In genomic region chr2:183341057-183341456, GRCh38 we compare ENCODE assay signal across 21 cellular contexts.
A peak's percentile ranks its signal among the peaks of the same experiment; 100 is the strongest.
DNase-seq lines count a peak whose midpoint lies in the region; ATAC-seq, FAIRE-seq and TF ChIP-seq lines count a peak whose summit lies in the region.
"Had no signal": no experiment of that assay in that cellular context is flagged by ENCODE, and none has a peak within 500 bp of the region (broad histone marks: within the 10 kb centered on the region; RNA-seq: fewer than 3 reads in every experiment).

No MANE protein-coding gene starts in this region.

- H3K4me1 ChIP-seq in MM.1S (ENCODE audit: low read length) (peaks cover 8% of the 10 kb centered on the region; the same call in 1 of the 2 replicates), GM12878 (ENCODE audit: control insufficient read depth, insufficient read depth, low read length) (no peaks in the 10 kb centered on the region)
- H3K4me1 ChIP-seq: A549; BLaER1 treated with 17β-estradiol and CSF1 and Interleukin-3, amounts not matched to agents 10 nM and 100 nM; Caco-2 had no signal

- no peak for TF ChIP-seq RAD21 in GM12878 (IDR thresholded peaks at IDR 0.05; ENCODE audit: insufficient read depth, low read depth, low read length)

- SMC1A ChIA-PET in GM12878 (lab: Charles Lee; ENCODE audit: uncharacterized antibody, unreplicated experiment), result no interaction called here

- H3K9me3 ChIP-seq in MM.1S (replicated peaks; ENCODE audit: insufficient read depth, low read length) (no peaks in the 10 kb centered on the region), GM12878 (replicated peaks; ENCODE audit: control insufficient read depth, insufficient read depth, low read length) (no peaks in the 10 kb centered on the region)
- H3K9me3 ChIP-seq: A549, Caco-2 had no signal

- RAD21 ChIA-PET in GM12878 (lab: Charles Lee; ENCODE audit: unreplicated experiment), result no interaction called here

- BruUV-seq in GM12878 (replicated peaks; lab: Mats Ljungman, UMichigan), result no TSS peak

- in situ Hi-C loops in GM12878 (cut with MboI), result no loop called here

- TF ChIP-seq CTCF in MM.1S (IDR thresholded peaks at IDR 0.05; ENCODE audit: low read length) (no peak), GM12878 (IDR thresholded peaks at IDR 0.05 in 2 of 3, conservative IDR thresholded peaks at IDR 0.05 in 1 of 3; ENCODE audit: control insufficient read depth in 2 of 3, extremely low read depth in 1 of 3, insufficient read depth in 1 of 3, low read depth in 3 of 3, low read length in 3 of 3) (no peak)

- no peaks in the 10 kb centered on the region for H3F3A ChIP-seq in MM.1S (ENCODE audit: insufficient read depth, low read length)

- no peak overlapping the region for H2AFZ ChIP-seq in MM.1S (ENCODE audit: low read length)
- H2AFZ ChIP-seq in GM12878 (ENCODE audit: control insufficient read depth, low read depth, low read length), result no peak overlapping the region

- FAIRE-seq in G401.6 (lab: Jason Lieb, UNC) (peak; percentile 62), GM19239 (lab: Jason Lieb, UNC) (peak; percentile 48), GM12878 (lab: Jason Lieb, UNC) (no peak)
- FAIRE-seq: A549, D721Med, GM12891 had no signal

- H3K9me2 ChIP-seq in MM.1S (replicated peaks; ENCODE audit: insufficient read depth, low read length), result no peaks in the 10 kb centered on the region

- no peak overlapping the region for H3K27ac ChIP-seq in MM.1S (ENCODE audit: low read length)
- no peak overlapping the region for H3K27ac ChIP-seq in GM12878 (ENCODE audit: control insufficient read depth, insufficient read depth)
- H3K27ac ChIP-seq: 22Rv1; A549; BLaER1 treated with 17β-estradiol and CSF1 and Interleukin-3, amounts not matched to agents 10 nM and 100 nM; C4-2B had no signal

- ATAC-seq in GM12878 (peak; percentile 52), left lobe of liver (no peak)
- ATAC-seq: A549; CD8-positive, alpha-beta T cell had no signal

- H4K20me1 ChIP-seq in MM.1S (ENCODE audit: insufficient read depth, low read length), result no peaks in the 10 kb centered on the region
- no peaks in the 10 kb centered on the region for H4K20me1 ChIP-seq in GM12878 (ENCODE audit: control insufficient read depth, insufficient read depth)
- H4K20me1 ChIP-seq: BLaER1 treated with 17β-estradiol and CSF1 and Interleukin-3, amounts not matched to agents 10 nM and 100 nM had no signal

- no peak overlapping the region for H3K9ac ChIP-seq in MM.1S (ENCODE audit: low read length)
- no peak overlapping the region for H3K9ac ChIP-seq in GM12878 (ENCODE audit: control insufficient read depth, insufficient read depth, low read length)
- H3K9ac ChIP-seq: BLaER1 treated with 17β-estradiol and CSF1 and Interleukin-3, amounts not matched to agents 10 nM and 100 nM had no signal

- 0% methylated on average over 1 of the region's 1 CpG for whole genome bisulfite sequencing in GM12878 (ENCODE audit: insufficient coverage, insufficient replicate concordance, low lambda C conversion rate, missing lambda C conversion rate)

- no peak for TF ChIP-seq POLR2A in GM12878 (IDR thresholded peaks at IDR 0.05; ENCODE audit: low read depth, low read length)

- H3K4me2 ChIP-seq in MM.1S (ENCODE audit: low read depth, low read length) (no peak overlapping the region), GM12878 (ENCODE audit: control insufficient read depth, insufficient read depth) (no peak overlapping the region)
- H3K4me2 ChIP-seq: A549; BLaER1 treated with 17β-estradiol and CSF1 and Interleukin-3, amounts not matched to agents 10 nM and 100 nM had no signal

- H3K79me2 ChIP-seq in MM.1S (ENCODE audit: low read length) (no peaks in the 10 kb centered on the region), GM12878 (ENCODE audit: control insufficient read depth, insufficient read depth, low read length) (no peaks in the 10 kb centered on the region)

- POLR2A ChIA-PET in GM12878 (lab: Charles Lee), result no interaction called here

- DNase-seq in GM19239 (ENCODE audit: insufficient read length, low spot score) (no peak), MM.1S (peak; percentile 58), GM12878 (ENCODE audit: low read depth, low spot score) (no peak), glomerular visceral epithelial cell (ENCODE audit: extremely low spot score) (no peak), foreskin melanocyte (no peak), left lobe of liver (ENCODE audit: low spot score) (no peak), NCI-H774 (lab: John Stamatoyannopoulos, UW) (no peak)
- DNase-seq: AML-193; Caco-2; Calu3; CD4-positive, alpha-beta T cell; CD8-positive, alpha-beta T cell; DMS79 treated with DMSO at 0.1 percent for 48 hours; GDM1 had no signal

- H3K36me3 ChIP-seq in MM.1S (replicated peaks; ENCODE audit: insufficient read depth, low read length) (no peaks in the 10 kb centered on the region), GM12878 (ENCODE audit: control insufficient read depth in 2 of 2, insufficient read depth in 2 of 2, low read length in 1 of 2) (no peaks in the 10 kb centered on the region)
- H3K36me3 ChIP-seq: BLaER1 treated with 17β-estradiol and CSF1 and Interleukin-3, amounts not matched to agents 10 nM and 100 nM had no signal

- intact Hi-C loops in GM12878 (cut with micrococcal nuclease; ENCODE audit: unreplicated experiment), result no loop called here

- no peaks in the 10 kb centered on the region for H3K27me3 ChIP-seq in MM.1S (replicated peaks; ENCODE audit: insufficient read depth, low read length)
- no peaks in the 10 kb centered on the region for H3K27me3 ChIP-seq in GM12878 (replicated peaks in 1 of 2; ENCODE audit: control insufficient read depth in 2 of 2, insufficient read depth in 2 of 2, low read length in 1 of 2)
- H3K27me3 ChIP-seq: BLaER1 treated with 17β-estradiol and CSF1 and Interleukin-3, amounts not matched to agents 10 nM and 100 nM had no signal

- H3K4me3 ChIP-seq in MM.1S (ENCODE audit: low read length) (no peak overlapping the region), GM12878 (no peak overlapping the region)
- H3K4me3 ChIP-seq: A549; BLaER1 treated with 17β-estradiol and CSF1 and Interleukin-3, amounts not matched to agents 10 nM and 100 nM had no signal

- TF ChIP-seq EP300 in GM12878 (IDR thresholded peaks at IDR 0.05; ENCODE audit: borderline replicate concordance in 1 of 2, control insufficient read depth in 1 of 2, low read depth in 2 of 2, low read length in 2 of 2), result no peak

- CTCF ChIA-PET in GM12878 (lab: Yijun Ruan, JAX), result interaction anchor here (1.1 kb wide), 1 partner anchor 8 kb away, joined by 4 read pairs; no protein-coding TSS in a partner anchor

TF ChIP-seq in GM12878, 131 proteins besides CTCF, POLR2A, EP300 and RAD21:
- no peak for TF ChIP-seq LARP7 (IDR thresholded peaks at IDR 0.05)
- TF ChIP-seq FOXK2 (IDR thresholded peaks at IDR 0.05), result no peak
- no peak for TF ChIP-seq SUPT20H (IDR thresholded peaks at IDR 0.05; ENCODE audit: borderline replicate concordance, control insufficient read depth, low read depth, low read length)
